In the genomic region with DNA sequence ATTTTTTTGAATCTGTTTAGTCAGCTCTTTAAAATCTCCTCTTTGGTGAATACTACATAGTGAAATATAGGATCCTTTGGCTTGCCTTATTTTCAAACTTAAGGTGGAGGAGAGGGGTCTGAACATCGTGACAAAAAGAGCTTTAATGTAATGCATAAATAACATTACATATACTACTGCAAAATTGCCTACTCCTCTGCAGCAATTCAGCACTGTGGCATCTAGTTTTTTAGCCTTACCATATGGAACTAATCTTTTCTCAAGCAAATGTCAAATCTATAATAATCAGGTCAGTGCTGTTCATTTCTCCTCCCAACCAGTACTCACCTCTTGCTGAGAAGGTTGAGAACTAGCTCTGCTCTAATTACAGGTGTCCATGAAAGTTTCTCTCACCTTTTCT, we compare ENCODE assay signal across 1 cellular context.
TF ChIP-seq lines count a peak whose summit lies in the region.

No MANE protein-coding gene starts in this region.

TF ChIP-seq in SK-N-SH treated with all-trans-retinoic acid at 6 μM for 48 hours, 23 proteins besides CTCF, POLR2A, EP300 and RAD21 (continued from another document):
- TF ChIP-seq ESRRG (CRISPR knock-in tag; IDR thresholded peaks at IDR 0.05) (no peak), ZNF565 (CRISPR knock-in tag; conservative IDR thresholded peaks at IDR 0.05; ENCODE audit: low read depth) (no peak), GLIS3 (CRISPR knock-in tag; IDR thresholded peaks at IDR 0.05) (no peak), BACH2 (CRISPR knock-in tag; IDR thresholded peaks at IDR 0.05; ENCODE audit: borderline replicate concordance) (no peak)
